ENCODE assay signal across 8 cellular contexts in genomic region chr6:144151010-144151727, GRCh38. TPM values are rescaled to one million over a fixed set of nuclear protein-coding genes. Genes with fewer than 3 reads are reported as not detected.
DNase-seq lines count a peak whose midpoint lies in the region; ATAC-seq and TF ChIP-seq lines count a peak whose summit lies in the region.

No MANE protein-coding gene starts in this region.

- no peak for TF ChIP-seq RAD21 in neural cell (conservative IDR thresholded peaks at IDR 0.05)

- POLR2A ChIA-PET in activated CD4-positive, alpha-beta memory T cell treated with anti-CD3 and anti-CD28 coated beads for 36 hours (lab: Charles Lee) = interaction anchor here (0.7 to 2.3 kb wide), 6 partner anchors 18 to 87 kb away, joined by 3 to 12 read pairs (median 4); no protein-coding TSS in a partner anchor

- CTCF ChIA-PET in activated CD4-positive, alpha-beta memory T cell treated with anti-CD3 and anti-CD28 coated beads for 36 hours (lab: Charles Lee) = interaction anchor here (0.6 to 1.7 kb wide), 4 partner anchors 20 to 104 kb away, joined by 3 to 6 read pairs (median 3); no protein-coding TSS in a partner anchor

- H3K4me3 Mint-ChIP-seq in activated CD4-positive, alpha-beta memory T cell treated with anti-CD3 and anti-CD28 coated beads for 36 hours = peak overlapping the region; percentile 88

- peak; percentile 35 for DNase-seq in ELR (ENCODE audit: low read depth)
- DNase-seq in M059J (ENCODE audit: low read depth) = peak; percentile 36
- peak; percentile 77 for DNase-seq in activated CD4-positive, alpha-beta memory T cell treated with anti-CD3 and anti-CD28 coated beads for 36 hours
- DNase-seq in epithelial cell of esophagus (ENCODE audit: low read depth) = peak; percentile 72
- DNase-seq in thoracic aorta (ENCODE audit: low spot score) = no peak
- DNase-seq in dedifferentiated amniotic fluid mesenchymal stem cell (ENCODE audit: extremely low spot score) = no peak

- H3K27ac ChIP-seq in neural cell (ENCODE audit: low read length) (no peak overlapping the region), thoracic aorta (no peak overlapping the region)

- H3K27me3 Mint-ChIP-seq in activated CD4-positive, alpha-beta memory T cell treated with anti-CD3 and anti-CD28 coated beads for 36 hours = no peaks in the 10 kb centered on the region

- peaks cover 50% of the 10 kb centered on the region for H3K4me1 Mint-ChIP-seq in activated CD4-positive, alpha-beta memory T cell treated with anti-CD3 and anti-CD28 coated beads for 36 hours (ENCODE audit: low read depth)

- intact Hi-C loops in activated CD4-positive, alpha-beta memory T cell treated with anti-CD3 and anti-CD28 coated beads for 36 hours (cut with micrococcal nuclease) = loop anchor here (1.0 to 10.0 kb wide), 9 partner anchors 20 to 1206 kb away; partner anchors contain the start of genes HIVEP2 and SF3B5

- H2AFZ ChIP-seq in neural cell (ENCODE audit: low read depth, low read length) = no peak overlapping the region

- TF ChIP-seq CTCF in epithelial cell of esophagus (IDR thresholded peaks at IDR 0.05; ENCODE audit: insufficient read depth, low read depth, low read length, missing control alignments) (no peak), neural cell (IDR thresholded peaks at IDR 0.05; ENCODE audit: poor library complexity, severe bottlenecking) (no peak), thoracic aorta (IDR thresholded peaks at IDR 0.05) (no peak)

- no peaks in the 10 kb centered on the region for H3K9me2 ChIP-seq in neural cell (ENCODE audit: insufficient read depth, low read length)

- H3K9me3 Mint-ChIP-seq in activated CD4-positive, alpha-beta memory T cell treated with anti-CD3 and anti-CD28 coated beads for 36 hours = no peaks in the 10 kb centered on the region

- H3K4me1 ChIP-seq in thoracic aorta (ENCODE audit: control insufficient read depth in 1 of 2, low read depth in 2 of 2) = peaks cover 0 to 14% of the 10 kb centered on the region in 2 donors

- H3K36me3 Mint-ChIP-seq in activated CD4-positive, alpha-beta memory T cell treated with anti-CD3 and anti-CD28 coated beads for 36 hours = peaks cover 35% of the 10 kb centered on the region

- H4K20me1 ChIP-seq in neural cell (ENCODE audit: insufficient read depth) = no peaks in the 10 kb centered on the region

- H3K36me3 ChIP-seq in neural cell (ENCODE audit: insufficient read depth, low read length) = no peaks in the 10 kb centered on the region
- no peaks in the 10 kb centered on the region for H3K36me3 ChIP-seq in thoracic aorta

- H3K4me3 ChIP-seq in epithelial cell of esophagus (ENCODE audit: low read length) = peak overlapping the region; percentile 60
- peak overlapping the region; percentile 87 for H3K4me3 ChIP-seq in neural cell (ENCODE audit: low read length)
- H3K4me3 ChIP-seq in thoracic aorta = peak overlapping the region; percentile 76

- ATAC-seq in GM21825 (IDR thresholded peaks at IDR 0.05; ENCODE audit: unreplicated experiment) (peak; percentile 48), thoracic aorta (ENCODE audit: insufficient number of reproducible peaks, low FRiP score, low read depth) (no peak)

- no peak for TF ChIP-seq EP300 in neural cell (conservative IDR thresholded peaks at IDR 0.05; ENCODE audit: poor library complexity, severe bottlenecking)

- H3K27me3 ChIP-seq in neural cell (ENCODE audit: insufficient read depth, low read depth, low read length) = peaks cover 38% of the 10 kb centered on the region
- H3K27me3 ChIP-seq in thoracic aorta (replicated peaks; ENCODE audit: insufficient read depth) = no peaks in the 10 kb centered on the region

- H3K27ac Mint-ChIP-seq in activated CD4-positive, alpha-beta memory T cell treated with anti-CD3 and anti-CD28 coated beads for 36 hours = peak overlapping the region; percentile 98

- H3K9me3 ChIP-seq in neural cell (ENCODE audit: low read length) (no peaks in the 10 kb centered on the region), thoracic aorta (no peaks in the 10 kb centered on the region)

- H3F3A ChIP-seq in neural cell (ENCODE audit: insufficient read depth, low read length, poor library complexity, severe bottlenecking) = no peaks in the 10 kb centered on the region

- no peak overlapping the region for H3K9ac ChIP-seq in neural cell (ENCODE audit: low read length)

- no peaks in the 10 kb centered on the region for H3K79me2 ChIP-seq in neural cell (replicated peaks; ENCODE audit: insufficient read depth, low read length)

- peak overlapping the region; percentile 57 for H3K4me2 ChIP-seq in neural cell (ENCODE audit: low read length)

TF ChIP-seq in neural cell, 6 proteins besides CTCF, POLR2A, EP300 and RAD21:
- no peak for TF ChIP-seq SMC3 (conservative IDR thresholded peaks at IDR 0.05; ENCODE audit: poor library complexity)
- no peak for TF ChIP-seq MXI1 (conservative IDR thresholded peaks at IDR 0.05; ENCODE audit: poor library complexity, severe bottlenecking)
- no peak for TF ChIP-seq TAF1 (IDR thresholded peaks at IDR 0.05; ENCODE audit: low read depth)
- TF ChIP-seq POLR2AphosphoS5 (IDR thresholded peaks at IDR 0.05) = no peak
- no peak for TF ChIP-seq EZH2 (IDR thresholded peaks at IDR 0.05; ENCODE audit: borderline replicate concordance, insufficient read depth, low read length, poor library complexity, severe bottlenecking)
- TF ChIP-seq, protein P1, sequence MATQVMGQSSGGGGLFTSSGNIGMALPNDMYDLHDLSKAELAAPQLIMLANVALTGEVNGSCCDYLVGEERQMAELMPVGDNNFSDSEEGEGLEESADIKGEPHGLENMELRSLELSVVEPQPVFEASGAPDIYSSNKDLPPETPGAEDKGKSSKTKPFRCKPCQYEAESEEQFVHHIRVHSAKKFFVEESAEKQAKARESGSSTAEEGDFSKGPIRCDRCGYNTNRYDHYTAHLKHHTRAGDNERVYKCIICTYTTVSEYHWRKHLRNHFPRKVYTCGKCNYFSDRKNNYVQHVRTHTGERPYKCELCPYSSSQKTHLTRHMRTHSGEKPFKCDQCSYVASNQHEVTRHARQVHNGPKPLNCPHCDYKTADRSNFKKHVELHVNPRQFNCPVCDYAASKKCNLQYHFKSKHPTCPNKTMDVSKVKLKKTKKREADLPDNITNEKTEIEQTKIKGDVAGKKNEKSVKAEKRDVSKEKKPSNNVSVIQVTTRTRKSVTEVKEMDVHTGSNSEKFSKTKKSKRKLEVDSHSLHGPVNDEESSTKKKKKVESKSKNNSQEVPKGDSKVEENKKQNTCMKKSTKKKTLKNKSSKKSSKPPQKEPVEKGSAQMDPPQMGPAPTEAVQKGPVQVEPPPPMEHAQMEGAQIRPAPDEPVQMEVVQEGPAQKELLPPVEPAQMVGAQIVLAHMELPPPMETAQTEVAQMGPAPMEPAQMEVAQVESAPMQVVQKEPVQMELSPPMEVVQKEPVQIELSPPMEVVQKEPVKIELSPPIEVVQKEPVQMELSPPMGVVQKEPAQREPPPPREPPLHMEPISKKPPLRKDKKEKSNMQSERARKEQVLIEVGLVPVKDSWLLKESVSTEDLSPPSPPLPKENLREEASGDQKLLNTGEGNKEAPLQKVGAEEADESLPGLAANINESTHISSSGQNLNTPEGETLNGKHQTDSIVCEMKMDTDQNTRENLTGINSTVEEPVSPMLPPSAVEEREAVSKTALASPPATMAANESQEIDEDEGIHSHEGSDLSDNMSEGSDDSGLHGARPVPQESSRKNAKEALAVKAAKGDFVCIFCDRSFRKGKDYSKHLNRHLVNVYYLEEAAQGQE (IDR thresholded peaks at IDR 0.05; ENCODE audit: borderline replicate concordance) = no peak

RNA-seq across cellular contexts. Expression of gene STX11, which starts 0.9 kb away (rescaled TPM):
- 0.67 and 0.71 TPM in 2 replicates for total RNA-seq in M059J (2014; rRNA removed; shearing (Covaris generic))
- 10 to 100 TPM; 16.0 to 16.6 TPM for total RNA-seq in activated CD4-positive, alpha-beta memory T cell treated with anti-CD3 and anti-CD28 coated beads for 36 hours
- not detected in 2 replicates for polyA plus RNA-seq in neural cell
- polyA minus RNA-seq in neural cell = not detected in 2 replicates
- total RNA-seq in thoracic aorta = 10 to 100 TPM; 12.1 to 17.2 TPM

RNA-seq across cellular contexts. Expression of gene SF3B5, which starts 55.8 kb away (rescaled TPM):
- total RNA-seq in M059J (2014; rRNA removed; shearing (Covaris generic)) = 211 and 302 TPM in 2 replicates
- total RNA-seq in activated CD4-positive, alpha-beta memory T cell treated with anti-CD3 and anti-CD28 coated beads for 36 hours = 100 to 1,000 TPM; 162 to 171 TPM
- polyA plus RNA-seq in neural cell = 246 and 257 TPM in 2 replicates
- 80.6 and 92.4 TPM in 2 replicates for polyA minus RNA-seq in neural cell
- total RNA-seq in thoracic aorta = 10 to 100 TPM; 92.6 to 95.7 TPM

Comparison
In these comparisons a context has a peak if more than half of its experiments do, and no peak if none do; other contexts are left out.
1. DNase-seq: peak in ELR (single experiment), M059J (single experiment), activated CD4-positive, alpha-beta memory T cell treated with anti-CD3 and anti-CD28 coated beads for 36 hours (single experiment) and epithelial cell of esophagus (single experiment); none in thoracic aorta (single experiment) and dedifferentiated amniotic fluid mesenchymal stem cell (single experiment).
2. Peak in every context shown above with its lines, with median percentiles within 50 percentile points of each other: H3K4me3 ChIP-seq.